8 cellular contexts compared by ENCODE assay signal in genomic region chr12:68809190-68810026, GRCh38. TPM values are rescaled to one million over a fixed set of nuclear protein-coding genes. Genes with fewer than 3 reads are reported as not detected.
DNase-seq lines count a peak whose midpoint lies in the region; ATAC-seq and TF ChIP-seq lines count a peak whose summit lies in the region.

No MANE protein-coding gene starts in this region.

- intact Hi-C loops in psoas muscle (cut with DNase I) = loop anchor here (5.0 kb wide), 1 partner anchor 62 kb away; the partner anchor contains the start of gene SLC35E3 (in 2 of the 2)

- peak overlapping the region; percentile 93 for H3K4me3 ChIP-seq in GM06990 (replicated peaks; ENCODE audit: low read depth, low read length)
- H3K4me3 ChIP-seq in SJCRH30 = peak overlapping the region; percentile 95
- peak overlapping the region; percentile 93 for H3K4me3 ChIP-seq in psoas muscle

- peak; percentile 13 for DNase-seq in GM06990 (ENCODE audit: extremely low read depth, insufficient read length)
- DNase-seq in SJCRH30 = no peak
- DNase-seq in fibroblast of gingiva (ENCODE audit: low read depth) = peak; percentile 28
- DNase-seq in psoas muscle = no peak
- DNase-seq in SIG-M5 (lab: John Stamatoyannopoulos, UW) = no peak
- DNase-seq in occipital lobe (lab: John Stamatoyannopoulos, UW) = no peak

- no peak for TF ChIP-seq CTCF in GM06990 (IDR thresholded peaks at IDR 0.05; ENCODE audit: insufficient read depth, low read length, poor library complexity, severe bottlenecking)
- TF ChIP-seq CTCF in psoas muscle (IDR thresholded peaks at IDR 0.05) = no peak

- H3K27ac ChIP-seq in SJCRH30 (peak overlapping the region; percentile 98), psoas muscle (peak overlapping the region; percentile 100)

- no peaks in the 10 kb centered on the region for H3K9me3 ChIP-seq in SJCRH30 (replicated peaks)
- no peaks in the 10 kb centered on the region for H3K9me3 ChIP-seq in psoas muscle

- WGBS in psoas muscle, 3 donors = 78 to 82% (median 80%) methylated on average over 12 of the region's 12 CpGs

- H3K4me1 ChIP-seq in SJCRH30 (0 out of 2 replicates have a peak, but pooled peaks cover 2% of the 10 kb centered on the region), psoas muscle (peaks cover 23% of the 10 kb centered on the region)

- peaks cover 4% of the 10 kb centered on the region for H3K36me3 ChIP-seq in GM06990 (ENCODE audit: control insufficient read depth, insufficient read depth, low read length)
- H3K36me3 ChIP-seq in SJCRH30 = peaks cover 40% of the 10 kb centered on the region
- H3K36me3 ChIP-seq in psoas muscle (ENCODE audit: insufficient read depth in 1 of 2, low read depth in 1 of 2) = peaks cover 0 to 55% of the 10 kb centered on the region in 2 donors

- ATAC-seq in psoas muscle (no peak), HG02981 (IDR thresholded peaks at IDR 0.05; ENCODE audit: unreplicated experiment) (no peak), HG03342 (IDR thresholded peaks at IDR 0.05; ENCODE audit: unreplicated experiment) (no peak)

- H3K27me3 ChIP-seq in GM06990 (replicated peaks; ENCODE audit: control insufficient read depth, insufficient read depth, low read length) (no peaks in the 10 kb centered on the region), SJCRH30 (no peaks in the 10 kb centered on the region), psoas muscle (ENCODE audit: insufficient read depth in 3 of 3, low read length in 2 of 3) (no peaks in the 10 kb centered on the region)

RNA-seq across cellular contexts. Expression of gene MDM2, which starts 1.4 kb away (rescaled TPM):
- 62.0 and 85.5 TPM in 2 replicates for total RNA-seq in SJCRH30 (2014; rRNA removed; shearing (Covaris generic))
- total RNA-seq in psoas muscle = 100 to 1,000 TPM in 1 of 4 donors, 10 to 100 TPM in 3; 51.8 to 455 (median 77.6) TPM
- polyA plus RNA-seq in psoas muscle = 10 to 100 TPM; 25.0 to 34.2 (median 26.0) TPM
- 60.7 TPM for total RNA-seq in occipital lobe

Comparison
In these comparisons a context has a peak if more than half of its experiments do, and no peak if none do; other contexts are left out.
1. DNase-seq: peak in GM06990 (single experiment) and fibroblast of gingiva (single experiment); none in SJCRH30 (0 of 2), psoas muscle (0 of 2), SIG-M5 (single experiment) and occipital lobe (single experiment).
2. Peak in every context shown above with its lines, with median percentiles within 50 percentile points of each other: H3K4me3 ChIP-seq.